In the genomic region with DNA sequence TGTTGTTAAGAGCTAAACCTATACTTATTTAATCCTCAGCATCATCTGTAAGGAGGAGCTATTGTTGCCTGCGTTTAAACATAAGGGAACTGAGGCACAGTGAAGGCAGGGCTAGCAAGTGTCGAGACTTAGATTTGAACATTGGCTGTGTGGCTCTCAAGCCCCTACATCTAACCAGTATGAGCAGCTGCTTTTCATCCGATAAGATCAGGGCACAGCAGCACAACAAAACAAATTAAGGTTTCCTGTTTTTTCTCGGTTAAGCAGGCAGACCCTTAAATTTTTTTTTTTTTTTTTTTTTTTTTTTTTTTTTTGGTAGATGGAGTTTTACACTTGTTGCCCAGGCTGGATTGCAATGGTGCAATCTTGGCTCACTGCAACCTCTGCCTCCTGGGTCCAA, we compare ENCODE assay signal across 1 cellular context.
TF ChIP-seq lines count a peak whose summit lies in the region.

No MANE protein-coding gene starts in this region.

TF ChIP-seq in SK-N-SH treated with all-trans-retinoic acid at 6 μM for 48 hours, 23 proteins besides CTCF, POLR2A, EP300 and RAD21 (continued from another document):
- TF ChIP-seq ZFP3 (CRISPR knock-in tag; IDR thresholded peaks at IDR 0.05) (no peak), RARB (CRISPR knock-in tag; IDR thresholded peaks at IDR 0.05) (no peak), TCF4 (CRISPR knock-in tag; IDR thresholded peaks at IDR 0.05; ENCODE audit: borderline replicate concordance) (no peak), SNAI2 (CRISPR knock-in tag; IDR thresholded peaks at IDR 0.05) (no peak), CSDC2 (CRISPR knock-in tag; IDR thresholded peaks at IDR 0.05) (no peak)
- TF ChIP-seq, protein P1, sequence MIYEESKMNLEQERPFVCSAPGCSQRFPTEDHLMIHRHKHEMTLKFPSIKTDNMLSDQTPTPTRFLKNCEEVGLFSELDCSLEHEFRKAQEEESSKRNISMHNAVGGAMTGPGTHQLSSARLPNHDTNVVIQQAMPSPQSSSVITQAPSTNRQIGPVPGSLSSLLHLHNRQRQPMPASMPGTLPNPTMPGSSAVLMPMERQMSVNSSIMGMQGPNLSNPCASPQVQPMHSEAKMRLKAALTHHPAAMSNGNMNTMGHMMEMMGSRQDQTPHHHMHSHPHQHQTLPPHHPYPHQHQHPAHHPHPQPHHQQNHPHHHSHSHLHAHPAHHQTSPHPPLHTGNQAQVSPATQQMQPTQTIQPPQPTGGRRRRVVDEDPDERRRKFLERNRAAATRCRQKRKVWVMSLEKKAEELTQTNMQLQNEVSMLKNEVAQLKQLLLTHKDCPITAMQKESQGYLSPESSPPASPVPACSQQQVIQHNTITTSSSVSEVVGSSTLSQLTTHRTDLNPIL (CRISPR knock-in tag; IDR thresholded peaks at IDR 0.05; ENCODE audit: low read depth): no peak
